ENCODE assay signal across 9 cellular contexts in genomic region chr4:182243204-182243603, GRCh38. TPM values are rescaled to one million over a fixed set of nuclear protein-coding genes. Genes with fewer than 3 reads are reported as not detected.
DNase-seq lines count a peak whose midpoint lies in the region; TF ChIP-seq lines count a peak whose summit lies in the region.
"Not testable (repeated sequence)": the region's sequence is repeated elsewhere in the genome, so short reads cannot be mapped to it uniquely, and the experiment has no call there.
"Had no signal": no experiment of that assay in that cellular context is flagged by ENCODE, and none has a peak within 500 bp of the region (broad histone marks: within the 10 kb centered on the region; RNA-seq: fewer than 3 reads in every experiment).

TENM3 (plus strand) TSS chr4:182243402; CDS start chr4:182324021, 80,619 bp downstream.

- H2BK120ac ChIP-seq in H9 (ENCODE audit: low read depth, low read length, poor library complexity, severe bottlenecking); mesenchymal stem cell (ENCODE audit: low read depth, low read length): not testable (repeated sequence)

- WGBS in H9 (ENCODE audit: extremely low coverage, insufficient read length, low lambda C conversion rate): no CpG with 5 or more reads among the region's 8 CpGs
- 89% methylated on average over 8 of the region's 8 CpGs for WGBS in mesenchymal stem cell
- WGBS in spleen, 5 donors: 85 to 91% (median 89%) methylated on average over 8 of the region's 8 CpGs

- not testable (repeated sequence) for DNase-seq in H9; NCI-H460 (ENCODE audit: extremely low read depth, low read depth); MCF 10A (ENCODE audit: unreplicated experiment); fibroblast of the aortic adventitia (ENCODE audit: low read depth); mesenchymal stem cell; osteoblast (ENCODE audit: insufficient read length, low spot score, missing footprints); spleen

- H3K4me2 ChIP-seq in H9 (ENCODE audit: insufficient read depth, insufficient read length, low read length); mesenchymal stem cell (ENCODE audit: low read length, poor library complexity, severe bottlenecking); osteoblast (ENCODE audit: insufficient read depth, low read length): not testable (repeated sequence)

- not testable (repeated sequence) for H3T11ph ChIP-seq in H9 (ENCODE audit: low read length)

- H3K79me1 ChIP-seq in H9 (ENCODE audit: insufficient read depth, low read depth, low read length, poor library complexity, severe bottlenecking): not testable (repeated sequence)
- H3K79me1 ChIP-seq in mesenchymal stem cell (replicated peaks; ENCODE audit: low read length, poor library complexity, severe bottlenecking): peaks cover 27% of the 10 kb centered on the region

- not testable (repeated sequence) for H4K5ac ChIP-seq in H9 (ENCODE audit: insufficient read length, low read depth, low read length)

- not testable (repeated sequence) for H3K4ac ChIP-seq in H9 (ENCODE audit: low read depth, low read length); mesenchymal stem cell (ENCODE audit: low read depth in 1 of 2, low read length in 2 of 2)

- not testable (repeated sequence) for H3K36me3 Mint-ChIP-seq in H9 (ENCODE audit: insufficient read depth in 1 of 3, low read depth in 3 of 3); MCF 10A (ENCODE audit: insufficient read depth, unreplicated experiment)

- not testable (repeated sequence) for H2BK20ac ChIP-seq in H9 (ENCODE audit: low read depth, low read length, poor library complexity, severe bottlenecking)

- not testable (repeated sequence) for H3K14ac ChIP-seq in H9 (ENCODE audit: insufficient read depth, low read length); mesenchymal stem cell (ENCODE audit: low read length in 2 of 2)

- H3K79me2 ChIP-seq in H9 (ENCODE audit: insufficient read depth, low read length); osteoblast (ENCODE audit: insufficient read depth, low read length): not testable (repeated sequence)

- H2AFZ ChIP-seq in H9 (ENCODE audit: low read length); mesenchymal stem cell (ENCODE audit: low read depth, low read length); osteoblast (ENCODE audit: low read length): not testable (repeated sequence)

- not testable (repeated sequence) for H3K27me3 Mint-ChIP-seq in H9 (ENCODE audit: low read depth); MCF 10A (ENCODE audit: insufficient read depth, unreplicated experiment)

- not testable (repeated sequence) for H3K27me3 ChIP-seq in H9 (ENCODE audit: insufficient read depth, low read length); mesenchymal stem cell (ENCODE audit: control insufficient read depth in 1 of 2, insufficient read depth in 1 of 2, low read length in 2 of 2); osteoblast (ENCODE audit: insufficient read depth, low read length); spleen (replicated peaks in 1 of 7)

- not testable (repeated sequence) for H3K9ac ChIP-seq in H9 (ENCODE audit: extremely low read depth, insufficient read length, low read length); mesenchymal stem cell (ENCODE audit: low read length)

- H3K23me2 ChIP-seq in H9 (ENCODE audit: insufficient read length, low read depth, low read length, poor library complexity, severe bottlenecking): not testable (repeated sequence)

- H3K56ac ChIP-seq in H9 (ENCODE audit: insufficient read length, low read depth, low read length): not testable (repeated sequence)

- H2AK5ac ChIP-seq in H9 (ENCODE audit: insufficient read length, low read length): not testable (repeated sequence)
- H2AK5ac ChIP-seq in mesenchymal stem cell (ENCODE audit: low read length, severe bottlenecking): peak within 1 kb of the TSS; percentile 1

- not testable (repeated sequence) for H3K9me3 Mint-ChIP-seq in H9; MCF 10A (ENCODE audit: unreplicated experiment)

- H3K4me3 ChIP-seq in fibroblast of the aortic adventitia (ENCODE audit: low read depth, low read length); mesenchymal stem cell (ENCODE audit: insufficient read depth in 1 of 2, low read depth in 1 of 2, low read length in 2 of 2); osteoblast (ENCODE audit: insufficient read depth, low read length); spleen: not testable (repeated sequence)

- H2BK5ac ChIP-seq in H9 (ENCODE audit: insufficient read length, low read length): not testable (repeated sequence)
- peak within 1 kb of the TSS; percentile 3 for H2BK5ac ChIP-seq in mesenchymal stem cell (ENCODE audit: low read depth, low read length, poor library complexity, severe bottlenecking)

- intact Hi-C loops in MCF 10A (cut with micrococcal nuclease); spleen (cut with DNase I; ENCODE audit: low total_unique reads): not testable (repeated sequence)

- not testable (repeated sequence) for H2BK12ac ChIP-seq in H9 (ENCODE audit: insufficient read length, low read depth, low read length); mesenchymal stem cell (ENCODE audit: low read length in 2 of 2)

- H4K20me1 ChIP-seq in H9 (ENCODE audit: control insufficient read depth, insufficient read depth, insufficient read length); osteoblast (ENCODE audit: insufficient read depth, low read length): not testable (repeated sequence)

- not testable (repeated sequence) for H2BK15ac ChIP-seq in H9 (ENCODE audit: low read depth, low read length); mesenchymal stem cell (ENCODE audit: low read depth, poor library complexity, severe bottlenecking)

- H3K4me1 ChIP-seq in H9 (ENCODE audit: insufficient read depth, low read length) (peaks cover 20% of the 10 kb centered on the region; the same call in 1 of the 2 replicates), mesenchymal stem cell (ENCODE audit: control insufficient read depth, insufficient read depth, low read depth, low read length) (peaks cover 13% of the 10 kb centered on the region), osteoblast (ENCODE audit: insufficient read depth, low read length) (peaks cover 21% of the 10 kb centered on the region)
- not testable (repeated sequence) for H3K4me1 ChIP-seq in spleen

- H4K91ac ChIP-seq in H9 (ENCODE audit: insufficient read length, low read depth, low read length); mesenchymal stem cell (ENCODE audit: low read length): not testable (repeated sequence)

- H3K23ac ChIP-seq in H9 (ENCODE audit: insufficient read length, low read depth, low read length); mesenchymal stem cell (ENCODE audit: low read length in 2 of 2): not testable (repeated sequence)

- H3K4me3 Mint-ChIP-seq in H9; MCF 10A (ENCODE audit: unreplicated experiment): not testable (repeated sequence)

- H3K9me3 ChIP-seq in H9 (ENCODE audit: control insufficient read depth, low read depth, low read length); mesenchymal stem cell (ENCODE audit: control insufficient read depth, low read length); osteoblast (ENCODE audit: low read depth, low read length): not testable (repeated sequence)
- H3K9me3 ChIP-seq in spleen: peaks cover 0 to 11% (median 0%) of the 10 kb centered on the region in 8 donors

- CTCF ChIA-PET in MCF 10A (lab: Yijun Ruan, JAX): interaction anchor here (0.5 kb wide), 1 partner anchor 10 kb away, joined by 4 read pairs; no protein-coding TSS in a partner anchor

- peaks cover 50 to 57% of the 10 kb centered on the region in 2 experiments for H3K4me1 Mint-ChIP-seq in H9
- peaks cover 47% of the 10 kb centered on the region for H3K4me1 Mint-ChIP-seq in MCF 10A (ENCODE audit: insufficient read depth, unreplicated experiment)

- not testable (repeated sequence) for TF ChIP-seq POLR2A in spleen (IDR thresholded peaks at IDR 0.05)

- H3K27ac ChIP-seq in H9 (ENCODE audit: insufficient read length, low read depth, low read length); mesenchymal stem cell (ENCODE audit: low read length, poor library complexity, severe bottlenecking); osteoblast (ENCODE audit: low read depth, low read length); spleen: not testable (repeated sequence)

- H3K36me3 ChIP-seq in mesenchymal stem cell (ENCODE audit: control insufficient read depth in 1 of 2, insufficient read depth in 2 of 2, low read depth in 1 of 2, low read length in 2 of 2); osteoblast (ENCODE audit: insufficient read depth, low read length); spleen: not testable (repeated sequence)

- H4K8ac ChIP-seq in H9 (replicated peaks; ENCODE audit: insufficient read length, low read depth, low read length); mesenchymal stem cell (ENCODE audit: low read length): not testable (repeated sequence)

- H3K18ac ChIP-seq in H9 (ENCODE audit: insufficient read length, low read depth, low read length); mesenchymal stem cell (ENCODE audit: low read depth in 1 of 2, low read length in 2 of 2): not testable (repeated sequence)

- POLR2A ChIA-PET in MCF 10A (lab: Yijun Ruan, JAX): interaction anchor here (0.7 kb wide), 1 partner anchor 493 kb away, joined by 3 read pairs; no protein-coding TSS in a partner anchor

- not testable (repeated sequence) for TF ChIP-seq CTCF in H9 (conservative IDR thresholded peaks at IDR 0.05); MCF 10A (IDR thresholded peaks at IDR 0.05; ENCODE audit: unreplicated experiment); fibroblast of the aortic adventitia (IDR thresholded peaks at IDR 0.05; ENCODE audit: insufficient read depth, low read length); osteoblast (IDR thresholded peaks at IDR 0.05; ENCODE audit: extremely low read depth, low read depth, low read length); spleen (IDR thresholded peaks at IDR 0.05 in 8 of 11, conservative IDR thresholded peaks at IDR 0.05 in 3 of 11)

- H3K27ac Mint-ChIP-seq in H9: peak within 1 kb of the TSS in 2 of 3 experiments; percentile 2 to 14; a peak in 4 of 7 replicates
- H3K27ac Mint-ChIP-seq in MCF 10A (ENCODE audit: low read depth, unreplicated experiment): not testable (repeated sequence)

- not testable (repeated sequence) for BruUV-seq in MCF 10A (replicated peaks; lab: Mats Ljungman, UMichigan)

RNA-seq across cellular contexts. Expression of gene TENM3, which starts in this region (rescaled TPM):
- 49.1 and 49.6 TPM in 2 replicates for total RNA-seq in H9 (2021)
- total RNA-seq in NCI-H460 (2014; rRNA removed; shearing (Covaris generic)): 13.5 and 13.8 TPM in 2 replicates
- 2.4 and 10.0 TPM in 2 replicates for polyA plus RNA-seq in NCI-H460 (2014; cell fraction: nucleus; rRNA removed)
- 34.1 and 44.4 TPM in 2 replicates for total RNA-seq in MCF 10A (2022)
- 6.3 and 14.0 TPM in 2 replicates for total RNA-seq in fibroblast of the aortic adventitia (ENCODE audit: low replicate concordance)
- 0.22 TPM for polyA plus RNA-seq in mesenchymal stem cell (2013, experiment 1 of 2)
- 0.30 TPM for polyA plus RNA-seq in mesenchymal stem cell (2013, experiment 2 of 2)
- 59.0 and 68.4 TPM in 2 replicates for total RNA-seq in osteoblast
- total RNA-seq in spleen: 10 to 100 TPM in 6 of 7 donors, 1 to 10 TPM in 1; 9.2 to 45.6 (median 26.0) TPM
- 1 to 10 TPM in 1 of 3 donors, under 1 TPM in 2; 0.37 to 1.2 (median 0.46) TPM for polyA plus RNA-seq in spleen
- total RNA-seq: activated CD8-positive, alpha-beta memory T cell treated with anti-CD3 and anti-CD28 coated beads, Interleukin-2, amount 10 ng/mL, durations not matched to agents 7 days and 5 days; natural killer cell treated with Interleukin-12 subunit alpha and Interleukin-12 subunit beta and Interleukin-15 and Interleukin-18, amount 100 ng/mL, for 72 hours had no signal
